27 cellular contexts compared by ENCODE assay signal in the genomic region with DNA sequence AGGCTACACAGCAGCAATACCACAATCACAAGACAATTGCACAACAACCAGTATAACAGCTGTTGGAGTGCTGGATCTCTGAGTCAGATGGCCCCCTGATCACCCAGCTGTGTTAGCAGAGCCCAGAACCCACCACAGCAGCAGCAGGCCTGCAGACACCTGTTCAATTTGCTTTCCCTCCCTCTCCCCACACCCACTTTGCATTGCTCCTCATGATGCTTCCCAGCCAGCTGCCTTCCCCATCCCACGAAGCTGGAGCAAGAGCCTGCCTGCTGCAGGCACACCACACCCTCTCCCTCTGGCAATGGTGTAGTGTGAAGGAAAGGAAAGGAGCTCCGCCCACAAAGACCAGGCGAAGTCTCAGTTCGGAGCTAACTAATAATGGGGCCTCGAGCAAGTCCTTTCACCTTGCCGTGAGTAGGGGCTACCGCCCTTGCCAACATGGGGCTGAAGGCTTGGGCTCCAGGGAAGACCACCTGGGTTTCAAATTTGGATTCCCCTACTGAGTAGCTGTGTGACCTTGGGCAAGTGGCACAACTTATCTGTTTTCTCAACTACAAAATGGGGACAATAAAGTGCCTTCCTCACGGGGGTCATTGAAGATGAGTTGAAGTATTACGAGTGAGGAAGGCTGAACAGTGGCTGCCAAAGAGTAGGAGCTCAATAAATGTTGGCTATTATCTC. TPM values are rescaled to one million over a fixed set of nuclear protein-coding genes. Genes with fewer than 3 reads are reported as not detected.
DNase-seq lines count a peak whose midpoint lies in the region; ATAC-seq, FAIRE-seq and TF ChIP-seq lines count a peak whose summit lies in the region.
"Had no signal": no experiment of that assay in that cellular context is flagged by ENCODE, and none has a peak within 500 bp of the region (broad histone marks: within the 10 kb centered on the region; RNA-seq: fewer than 3 reads in every experiment).

No MANE protein-coding gene starts in this region.

- no peak overlapping the region for H3K23ac ChIP-seq in mesenchymal stem cell (ENCODE audit: low read length in 2 of 2)

- H2AFZ ChIP-seq in HepG2 (ENCODE audit: low read length) (no peak overlapping the region), mesenchymal stem cell (ENCODE audit: low read depth, low read length) (no peak overlapping the region)

- no peak overlapping the region for H2BK15ac ChIP-seq in mesenchymal stem cell (ENCODE audit: low read depth, poor library complexity, severe bottlenecking)

- WGBS in HepG2 (ENCODE audit: low lambda C conversion rate) = 11% methylated on average over 7 of the region's 9 CpGs
- WGBS in right lobe of liver (ENCODE audit: insufficient coverage, low coverage, low lambda C conversion rate, missing lambda C conversion rate) = 42% methylated on average over 7 of the region's 9 CpGs
- 60% methylated on average over 8 of the region's 9 CpGs for WGBS in mesenchymal stem cell

- H3K4me2 ChIP-seq in HepG2 (ENCODE audit: low read depth, low read length) = no peak overlapping the region
- no peak overlapping the region for H3K4me2 ChIP-seq in mesenchymal stem cell (ENCODE audit: low read length, poor library complexity, severe bottlenecking)

- H4K91ac ChIP-seq in mesenchymal stem cell (ENCODE audit: low read length) = no peak overlapping the region

- no peak overlapping the region for H2BK120ac ChIP-seq in mesenchymal stem cell (ENCODE audit: low read depth, low read length)

- H3K4me1 ChIP-seq in HepG2 (ENCODE audit: insufficient read depth, low read length) (no peaks in the 10 kb centered on the region), right lobe of liver (no peaks in the 10 kb centered on the region), mesenchymal stem cell (ENCODE audit: control insufficient read depth, insufficient read depth, low read depth, low read length) (no peaks in the 10 kb centered on the region), kidney (ENCODE audit: control insufficient read depth in 1 of 2, insufficient read depth in 1 of 2, low read depth in 1 of 2, low read length in 2 of 2) (no peaks in the 10 kb centered on the region)
- H3K4me1 ChIP-seq: gastrocnemius medialis had no signal

- no peak for TF ChIP-seq EP300 in HepG2 (IDR thresholded peaks at IDR 0.05; ENCODE audit: low read depth in 2 of 2, low read length in 2 of 2)
- TF ChIP-seq EP300 in HepG2 (CRISPR knock-in tag; IDR thresholded peaks at IDR 0.05; ENCODE audit: borderline replicate concordance) = no peak

- TF ChIP-seq POLR2A in HepG2 (IDR thresholded peaks at IDR 0.05; ENCODE audit: insufficient read depth in 1 of 2, low read depth in 2 of 2, low read length in 2 of 2) (no peak), right lobe of liver (IDR thresholded peaks at IDR 0.05) (no peak)

- H3K18ac ChIP-seq in mesenchymal stem cell (ENCODE audit: low read depth in 1 of 2, low read length in 2 of 2) = no peak overlapping the region

- H3K79me1 ChIP-seq in mesenchymal stem cell (replicated peaks; ENCODE audit: low read length, poor library complexity, severe bottlenecking) = no peaks in the 10 kb centered on the region

- CTCF ChIA-PET in HepG2 (lab: Yijun Ruan, JAX; ENCODE audit: low intra/inter-chr PET ratio, low total read pairs) = no interaction called here

- DNase-seq in HepG2 (ENCODE audit: low spot score) (no peak), right lobe of liver (no peak), choroid plexus epithelial cell (ENCODE audit: low read depth) (peak; percentile 44), mesenchymal stem cell (peak; percentile 50), epidermal melanocyte (ENCODE audit: insufficient read length, low spot score) (no peak), kidney (no peak), cerebellar nuclear complex (lab: John Stamatoyannopoulos, UW) (no peak), RCC 7860 (ENCODE audit: low spot score) (no peak)
- DNase-seq: activated CD4-positive, alpha-beta T cell treated with anti-CD3 and anti-CD28 coated beads for 4 hours; activated naive CD4-positive, alpha-beta T cell treated with anti-CD3 and anti-CD28 coated beads, Interleukin-2, amount 50 U/mL, for 16 hours; dorsolateral prefrontal cortex; gastrocnemius medialis; GOT3; left cardiac atrium; NCI-H187 treated with DMSO at 0.1 percent for 48 hours; NCI-H226; nephron progenitor cell; PC-3; SIG-M5; stimulated activated CD4-positive, alpha-beta T cell treated with anti-CD3 and anti-CD28 coated beads, Interleukin-2, amount 100 ng/mL, for 24 hours; T-cell had no signal

- no peak overlapping the region for H2BK12ac ChIP-seq in mesenchymal stem cell (ENCODE audit: low read length in 2 of 2)

- no peak overlapping the region for H3K14ac ChIP-seq in mesenchymal stem cell (ENCODE audit: low read length in 2 of 2)

- intact Hi-C loops in HepG2 (cut with micrococcal nuclease; ENCODE audit: unreplicated experiment) (no loop called here), right lobe of liver (cut with DNase I) (no loop called here), kidney (cut with DNase I) (no loop called here)

- BruUV-seq in HepG2 (replicated peaks; lab: Mats Ljungman, UMichigan) = no TSS peak

- H2BK5ac ChIP-seq in mesenchymal stem cell (ENCODE audit: low read depth, low read length, poor library complexity, severe bottlenecking) = no peak overlapping the region

- H3K9ac ChIP-seq in HepG2 (ENCODE audit: insufficient read depth, low read depth, low read length) = no peak overlapping the region
- no peak overlapping the region for H3K9ac ChIP-seq in mesenchymal stem cell (ENCODE audit: low read length)
- H3K9ac ChIP-seq in kidney (ENCODE audit: low read length in 2 of 2) = no peak overlapping the region

- H3K4ac ChIP-seq in mesenchymal stem cell (ENCODE audit: low read depth in 1 of 2, low read length in 2 of 2) = no peak overlapping the region

- H4K20me1 ChIP-seq in HepG2 (ENCODE audit: insufficient read depth, low read length) = no peaks in the 10 kb centered on the region

- no peaks in the 10 kb centered on the region for H3K9me3 ChIP-seq in HepG2 (ENCODE audit: low read length)
- H3K9me3 ChIP-seq in right lobe of liver = no peaks in the 10 kb centered on the region
- no peaks in the 10 kb centered on the region for H3K9me3 ChIP-seq in mesenchymal stem cell (ENCODE audit: control insufficient read depth, low read length)
- no peaks in the 10 kb centered on the region for H3K9me3 ChIP-seq in kidney (ENCODE audit: control insufficient read depth in 1 of 2, low read length in 2 of 2)
- H3K9me3 ChIP-seq: gastrocnemius medialis had no signal

- TF ChIP-seq CTCF in HepG2 (CRISPR knock-in tag; IDR thresholded peaks at IDR 0.05) (no peak), right lobe of liver (IDR thresholded peaks at IDR 0.05) (no peak), choroid plexus epithelial cell (conservative IDR thresholded peaks at IDR 0.05; ENCODE audit: low read depth, low read length) (no peak), kidney (IDR thresholded peaks at IDR 0.05; ENCODE audit: borderline replicate concordance, extremely low read depth, insufficient read depth) (no peak)

- FAIRE-seq in HepG2 (lab: Jason Lieb, UNC) = no peak
- FAIRE-seq in kidney (lab: Jason Lieb, UNC) = no peak
- no peak for FAIRE-seq in RCC 7860 (lab: Jason Lieb, UNC)
- FAIRE-seq: urothelium cell line had no signal

- H3K27me3 ChIP-seq in HepG2 (ENCODE audit: control insufficient read depth in 1 of 2, insufficient read depth in 2 of 2, low read length in 2 of 2) (peaks cover 0 to 11% of the 10 kb centered on the region in 2 experiments; a peak in 2 of 5 replicates), right lobe of liver (no peaks in the 10 kb centered on the region), mesenchymal stem cell (ENCODE audit: control insufficient read depth in 1 of 2, insufficient read depth in 1 of 2, low read length in 2 of 2) (peaks cover 14 to 68% of the 10 kb centered on the region in 2 experiments)

- POLR2A ChIA-PET in HepG2 (lab: Yijun Ruan, JAX) = no interaction called here

- H3K27ac ChIP-seq in HepG2 (ENCODE audit: extremely low read length, insufficient read depth, low read length) = no peak overlapping the region
- H3K27ac ChIP-seq in right lobe of liver = no peak overlapping the region
- no peak overlapping the region for H3K27ac ChIP-seq in mesenchymal stem cell (ENCODE audit: low read length, poor library complexity, severe bottlenecking)
- no peak overlapping the region for H3K27ac ChIP-seq in kidney (ENCODE audit: low read depth in 2 of 2, low read length in 2 of 2)
- H3K27ac ChIP-seq: dorsolateral prefrontal cortex, epithelial cell of prostate, gastrocnemius medialis had no signal

- ATAC-seq in HepG2 (no peak), right lobe of liver (no peak)
- ATAC-seq: gastrocnemius medialis; PC-3; stimulated activated effector memory CD8-positive, alpha-beta T cell treated with anti-CD3 and anti-CD28 coated beads, Interleukin-12 subunit alpha, Interleukin-12 subunit beta, amount 100 ng/mL, for 72 hours; T-cell had no signal

- in situ Hi-C loops in HepG2 (cut with HindIII; ENCODE audit: extremely low pct_ligation_motif_present, low pct_unique_long_range_greater_than_20kb) = no loop called here

- no peak overlapping the region for H4K8ac ChIP-seq in mesenchymal stem cell (ENCODE audit: low read length)

- H2AK5ac ChIP-seq in mesenchymal stem cell (ENCODE audit: low read length, severe bottlenecking) = no peak overlapping the region

- no peaks in the 10 kb centered on the region for H3K36me3 ChIP-seq in HepG2 (replicated peaks in 1 of 2; ENCODE audit: control insufficient read depth in 1 of 2, insufficient read depth in 2 of 2, low read length in 2 of 2)
- no peaks in the 10 kb centered on the region for H3K36me3 ChIP-seq in right lobe of liver
- H3K36me3 ChIP-seq in mesenchymal stem cell (ENCODE audit: control insufficient read depth in 1 of 2, insufficient read depth in 2 of 2, low read depth in 1 of 2, low read length in 2 of 2) = no peaks in the 10 kb centered on the region
- H3K36me3 ChIP-seq in kidney (ENCODE audit: control insufficient read depth in 1 of 2, insufficient read depth in 2 of 2, low read length in 2 of 2) = no peaks in the 10 kb centered on the region
- H3K36me3 ChIP-seq: gastrocnemius medialis had no signal

- no peak for TF ChIP-seq RAD21 in HepG2 (CRISPR knock-in tag; IDR thresholded peaks at IDR 0.05)

- H3K4me3 ChIP-seq in HepG2 (replicated peaks in 1 of 3; ENCODE audit: insufficient read depth in 1 of 3, low read depth in 2 of 3, low read length in 3 of 3) = no peak overlapping the region
- no peak overlapping the region for H3K4me3 ChIP-seq in right lobe of liver
- no peak overlapping the region for H3K4me3 ChIP-seq in choroid plexus epithelial cell (ENCODE audit: low read depth, low read length)
- no peak overlapping the region for H3K4me3 ChIP-seq in mesenchymal stem cell (ENCODE audit: insufficient read depth in 1 of 2, low read depth in 1 of 2, low read length in 2 of 2)
- H3K4me3 ChIP-seq in kidney (ENCODE audit: low read length in 2 of 2) = no peak overlapping the region
- H3K4me3 ChIP-seq: dorsolateral prefrontal cortex, gastrocnemius medialis, skin epidermis had no signal

- no peaks in the 10 kb centered on the region for H3K79me2 ChIP-seq in HepG2 (ENCODE audit: insufficient read depth, low read length)

RNA-seq across cellular contexts. Expression of a gene that starts 19.5 kb away (rescaled TPM):
- total RNA-seq in HepG2 (2016; rRNA removed; fragmentation: Illumina TruSeq; extraction: Trizol) = 0.04 TPM in 1 of 2 replicates, not detected in the other
- 0.10 TPM in 1 of 2 replicates, not detected in the other for total RNA-seq in HepG2 (2016; cell fraction: cytosol; rRNA removed; fragmentation: Illumina TruSeq; extraction: Trizol; ENCODE audit: low read depth)
- 0.02 TPM in 1 of 2 replicates, not detected in the other for total RNA-seq in HepG2 (2016; cell fraction: insoluble cytoplasmic fraction; rRNA removed; fragmentation: Illumina TruSeq; extraction: Trizol)
- 0.07 TPM in 1 of 2 replicates, not detected in the other for total RNA-seq in HepG2 (2016; cell fraction: membrane; rRNA removed; fragmentation: Illumina TruSeq; extraction: Trizol)
- 0.06 TPM in 1 of 2 replicates, not detected in the other for total RNA-seq in HepG2 (2016; cell fraction: nucleus; rRNA removed; fragmentation: Illumina TruSeq; extraction: Trizol)
- polyA plus RNA-seq in HepG2 (2011; rRNA removed) = 0.01 TPM in 1 of 2 replicates, not detected in the other
- 0.01 TPM in 1 of 2 replicates, not detected in the other for polyA plus RNA-seq in HepG2 (2011; cell fraction: cytosol; rRNA removed)
- not detected in 2 replicates for polyA plus RNA-seq in HepG2 (2011; cell fraction: nucleus; rRNA removed)
- 0.03 and 0.09 TPM in 2 replicates for polyA plus RNA-seq in HepG2 (2012)
- not detected in 2 replicates for polyA plus RNA-seq in HepG2 (2016; cell fraction: cytosol; fragmentation: Illumina TruSeq; extraction: Trizol; ENCODE audit: low read depth)
- not detected in 2 replicates for polyA plus RNA-seq in HepG2 (2016; cell fraction: insoluble cytoplasmic fraction; fragmentation: Illumina TruSeq; extraction: Trizol; ENCODE audit: low read depth)
- polyA plus RNA-seq in HepG2 (2016; cell fraction: membrane; fragmentation: Illumina TruSeq; extraction: Trizol; ENCODE audit: low read depth) = not detected in 2 replicates
- not detected in 2 replicates for polyA plus RNA-seq in HepG2 (2016; cell fraction: nucleus; fragmentation: Illumina TruSeq; extraction: Trizol; ENCODE audit: insufficient read depth, low read depth)
- 0.12 and 4.7 TPM in 2 replicates for polyA minus RNA-seq in HepG2 (2011; rRNA and poly(A)+ RNA removed; ENCODE audit: low replicate concordance)
- not detected in 2 replicates for polyA minus RNA-seq in HepG2 (2011; cell fraction: cytosol; rRNA and poly(A)+ RNA removed)
- polyA minus RNA-seq in HepG2 (2011; cell fraction: nucleus; rRNA and poly(A)+ RNA removed) = 0.13 TPM in 1 of 2 replicates, not detected in the other
- 1 to 10 TPM; 1.1 to 1.7 (median 1.3) TPM for total RNA-seq in right lobe of liver
- 0.11 TPM for polyA plus RNA-seq in mesenchymal stem cell (2013, experiment 1 of 2)
- 0.11 TPM for polyA plus RNA-seq in mesenchymal stem cell (2013, experiment 2 of 2)
- 13.8 TPM for total RNA-seq in kidney
- polyA plus RNA-seq in kidney (ENCODE audit: insufficient read depth, low read depth, low replicate concordance) = 1.8 TPM
- polyA plus RNA-seq: AG04450, IgD-negative memory B cell had no signal

Comparison
In these comparisons a context has a peak if more than half of its experiments do, and no peak if none do; other contexts are left out.
1. DNase-seq: peak in choroid plexus epithelial cell (single experiment) and mesenchymal stem cell (single experiment); none in HepG2 (single experiment), right lobe of liver (0 of 3), epidermal melanocyte (single experiment), kidney (single experiment), cerebellar nuclear complex (0 of 2) and RCC 7860 (single experiment).